In the genomic region with DNA sequence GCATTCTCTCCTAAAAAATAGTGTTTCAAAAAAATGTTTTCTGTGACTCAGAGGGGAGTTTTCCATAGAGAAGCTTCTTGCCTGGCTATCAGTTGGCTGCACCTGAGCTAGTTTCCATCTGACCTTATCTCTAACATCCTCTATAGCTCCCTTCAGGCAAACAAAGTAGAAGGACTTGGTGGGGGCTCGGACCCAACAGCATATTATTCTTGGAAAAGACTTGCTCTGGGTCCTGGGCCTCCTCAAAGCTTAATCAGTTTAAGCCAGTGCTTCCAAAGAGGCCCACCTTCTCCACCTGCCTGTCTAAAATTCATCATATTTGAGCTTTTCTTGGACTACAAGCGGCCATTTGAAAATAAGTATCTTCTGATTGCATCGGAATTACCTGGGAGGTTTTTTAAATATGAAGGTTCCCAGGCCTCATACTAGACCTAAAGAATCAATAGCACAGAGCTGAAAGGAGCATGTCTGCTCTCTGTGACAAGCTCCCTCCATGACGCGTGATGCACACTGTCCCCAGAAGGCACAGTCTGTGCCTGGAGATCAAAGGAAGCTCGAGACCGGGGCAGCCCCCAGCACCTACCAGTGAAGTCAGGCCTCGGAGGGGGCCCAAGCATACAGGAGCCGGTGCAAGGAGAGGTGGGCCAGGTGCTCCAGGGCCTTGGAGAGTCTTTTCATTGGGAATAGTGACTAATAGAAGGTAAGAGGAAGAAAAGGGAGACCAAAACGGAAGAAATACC, we compare ENCODE assay signal across 17 cellular contexts.
A peak's percentile ranks its signal among the peaks of the same experiment; 100 is the strongest.
DNase-seq lines count a peak whose midpoint lies in the region; ATAC-seq and TF ChIP-seq lines count a peak whose summit lies in the region.
"Had no signal": no experiment of that assay in that cellular context is flagged by ENCODE, and none has a peak within 500 bp of the region (broad histone marks: within the 10 kb centered on the region; RNA-seq: fewer than 3 reads in every experiment).

No MANE protein-coding gene starts in this region.

- intact Hi-C loops in activated CD4-positive, alpha-beta T cell treated with anti-CD3 and anti-CD28 coated beads, Interleukin-2, amount 10 ng/mL, durations not matched to agents 24 days and 14 days (cut with micrococcal nuclease): no loop called here
- intact Hi-C loops in A673 (cut with micrococcal nuclease; ENCODE audit: unreplicated experiment): no loop called here

- peak; percentile 61 for ATAC-seq in stimulated activated naive CD8-positive, alpha-beta T cell treated with anti-CD3 and anti-CD28 coated beads, Interleukin-15, Interleukin-2, amounts not matched to agents 100 U/mL and 50 U/mL, for 24 hours
- no peak for ATAC-seq in stimulated activated naive CD8-positive, alpha-beta T cell treated with anti-CD3 and anti-CD28 coated beads, Interleukin-15, amount 100 ng/mL, for 72 hours
- ATAC-seq in GM18498 (IDR thresholded peaks at IDR 0.05; ENCODE audit: unreplicated experiment): no peak
- ATAC-seq: GM23338 had no signal

- H3K27ac Mint-ChIP-seq in activated CD4-positive, alpha-beta T cell treated with anti-CD3 and anti-CD28 coated beads, Interleukin-2, amount 10 ng/mL, durations not matched to agents 24 days and 14 days: no peak overlapping the region
- no peak overlapping the region for H3K27ac Mint-ChIP-seq in stimulated activated naive CD8-positive, alpha-beta T cell treated with anti-CD3 and anti-CD28 coated beads, Interleukin-15, amount 100 ng/mL, for 72 hours
- H3K27ac Mint-ChIP-seq: GM23338 had no signal

- no peaks in the 10 kb centered on the region for H3K9me3 ChIP-seq in A673 (ENCODE audit: low read depth, low read length, poor library complexity, severe bottlenecking)
- H3K9me3 ChIP-seq: HAP-1 had no signal

- no peak overlapping the region for H3K27ac ChIP-seq in A673 (ENCODE audit: low read depth, low read length, poor library complexity, severe bottlenecking)
- H3K27ac ChIP-seq: C4-2B, KMS-11 had no signal

- H3K36me3 Mint-ChIP-seq in activated CD4-positive, alpha-beta T cell treated with anti-CD3 and anti-CD28 coated beads, Interleukin-2, amount 10 ng/mL, durations not matched to agents 24 days and 14 days (ENCODE audit: low read depth): no peaks in the 10 kb centered on the region

- no peaks in the 10 kb centered on the region for H3K4me1 ChIP-seq in A673 (ENCODE audit: insufficient read depth, low read length, poor library complexity, severe bottlenecking)
- H3K4me1 ChIP-seq: HAP-1 had no signal

- CTCF ChIA-PET in A673 (lab: Charles Lee): no interaction called here

- no peak overlapping the region for H3K4me3 ChIP-seq in A673 (ENCODE audit: low read depth, low read length, poor library complexity, severe bottlenecking)
- H3K4me3 ChIP-seq: GM23338, HAP-1 had no signal

- peaks cover 5% of the 10 kb centered on the region for H3K9me3 Mint-ChIP-seq in activated CD4-positive, alpha-beta T cell treated with anti-CD3 and anti-CD28 coated beads, Interleukin-2, amount 10 ng/mL, durations not matched to agents 24 days and 14 days
- H3K9me3 Mint-ChIP-seq in stimulated activated naive CD8-positive, alpha-beta T cell treated with anti-CD3 and anti-CD28 coated beads, Interleukin-15, amount 100 ng/mL, for 72 hours: peaks cover 0 to 7% of the 10 kb centered on the region in 2 donors

- BruUV-seq in A673 (replicated peaks; lab: Mats Ljungman, UMichigan): no TSS peak

- H3K4me3 Mint-ChIP-seq in activated CD4-positive, alpha-beta T cell treated with anti-CD3 and anti-CD28 coated beads, Interleukin-2, amount 10 ng/mL, durations not matched to agents 24 days and 14 days: no peak overlapping the region
- no peak overlapping the region for H3K4me3 Mint-ChIP-seq in stimulated activated naive CD8-positive, alpha-beta T cell treated with anti-CD3 and anti-CD28 coated beads, Interleukin-15, amount 100 ng/mL, for 72 hours
- H3K4me3 Mint-ChIP-seq: GM23338 had no signal

- no peak for TF ChIP-seq POLR2A in erythroblast (IDR thresholded peaks at IDR 0.05; ENCODE audit: low read length)

- no peaks in the 10 kb centered on the region for H3K27me3 ChIP-seq in A673 (replicated peaks; ENCODE audit: insufficient read depth, low read depth, low read length, poor library complexity)

- peaks cover 2% of the 10 kb centered on the region for H3K27me3 Mint-ChIP-seq in activated CD4-positive, alpha-beta T cell treated with anti-CD3 and anti-CD28 coated beads, Interleukin-2, amount 10 ng/mL, durations not matched to agents 24 days and 14 days
- no peaks in the 10 kb centered on the region for H3K27me3 Mint-ChIP-seq in stimulated activated naive CD8-positive, alpha-beta T cell treated with anti-CD3 and anti-CD28 coated beads, Interleukin-15, amount 100 ng/mL, for 72 hours

- no peaks in the 10 kb centered on the region for H3K4me1 Mint-ChIP-seq in activated CD4-positive, alpha-beta T cell treated with anti-CD3 and anti-CD28 coated beads, Interleukin-2, amount 10 ng/mL, durations not matched to agents 24 days and 14 days
- peaks cover 12% of the 10 kb centered on the region for H3K4me1 Mint-ChIP-seq in stimulated activated naive CD8-positive, alpha-beta T cell treated with anti-CD3 and anti-CD28 coated beads, Interleukin-15, amount 100 ng/mL, for 72 hours

- DNase-seq in activated CD4-positive, alpha-beta T cell treated with anti-CD3 and anti-CD28 coated beads for 48 hours: peak; percentile 31
- DNase-seq in activated CD4-positive, alpha-beta T cell treated with anti-CD3 and anti-CD28 coated beads, Interleukin-2, amount 10 ng/mL, durations not matched to agents 24 days and 14 days: no peak
- peak; percentile 14 for DNase-seq in stimulated activated naive CD8-positive, alpha-beta T cell treated with anti-CD3 and anti-CD28 coated beads, Interleukin-15, Interleukin-2, amounts not matched to agents 100 U/mL and 50 U/mL, for 24 hours
- DNase-seq in stimulated activated naive CD8-positive, alpha-beta T cell treated with anti-CD3 and anti-CD28 coated beads, Interleukin-15, amount 100 ng/mL, for 72 hours: no peak
- DNase-seq in erythroblast (lab: John Stamatoyannopoulos, UW) (peak; percentile 73 to 89), A673 (ENCODE audit: low spot score) (no peak)
- DNase-seq: NCI-H1105, NCI-H2029 treated with DMSO at 0.1 percent for 48 hours, NCI-H345, NCI-H524, NCI-H82, Right ventricle myocardium superior had no signal

- POLR2A ChIA-PET in A673 (lab: Charles Lee; ENCODE audit: low non-redundant PET): no interaction called here

- no peak for TF ChIP-seq CTCF in A673 (conservative IDR thresholded peaks at IDR 0.05; ENCODE audit: low read depth, low read length)

- H3K36me3 ChIP-seq in A673 (ENCODE audit: insufficient read depth, low read length, poor library complexity, severe bottlenecking): no peaks in the 10 kb centered on the region
- H3K36me3 ChIP-seq: HAP-1 had no signal

Comparison
In these comparisons a context has a peak if more than half of its experiments do, and no peak if none do; other contexts are left out.
1. DNase-seq: peak in activated CD4-positive, alpha-beta T cell treated with anti-CD3 and anti-CD28 coated beads for 48 hours (single experiment), stimulated activated naive CD8-positive, alpha-beta T cell treated with anti-CD3 and anti-CD28 coated beads, Interleukin-15, Interleukin-2, amounts not matched to agents 100 U/mL and 50 U/mL, for 24 hours (single experiment) and erythroblast (2 of 2); none in activated CD4-positive, alpha-beta T cell treated with anti-CD3 and anti-CD28 coated beads, Interleukin-2, amount 10 ng/mL, durations not matched to agents 24 days and 14 days (single experiment), stimulated activated naive CD8-positive, alpha-beta T cell treated with anti-CD3 and anti-CD28 coated beads, Interleukin-15, amount 100 ng/mL, for 72 hours (0 of 2) and A673 (single experiment).